In genomic region chr2:85063981-85064599, GRCh38 we compare ENCODE assay signal across 15 cellular contexts.
DNase-seq lines count a peak whose midpoint lies in the region; ATAC-seq lines count a peak whose summit lies in the region.
"Had no signal": no experiment of that assay in that cellular context is flagged by ENCODE, and none has a peak within 500 bp of the region (broad histone marks: within the 10 kb centered on the region; RNA-seq: fewer than 3 reads in every experiment).

No MANE protein-coding gene starts in this region.

- H3K4me3 Mint-ChIP-seq in activated naive CD8-positive, alpha-beta T cell treated with anti-CD3 and anti-CD28 coated beads, Interleukin-2, amount 50 U/mL, for 24 hours: no peak overlapping the region
- no peak overlapping the region for H3K4me3 Mint-ChIP-seq in activated naive CD8-positive, alpha-beta T cell treated with anti-CD3 and anti-CD28 coated beads for 36 hours
- H3K4me3 Mint-ChIP-seq: CD4-positive, alpha-beta T cell had no signal

- peaks cover 13% of the 10 kb centered on the region for H3K27me3 Mint-ChIP-seq in activated naive CD8-positive, alpha-beta T cell treated with anti-CD3 and anti-CD28 coated beads, Interleukin-2, amount 50 U/mL, for 24 hours
- peaks cover 22% of the 10 kb centered on the region for H3K27me3 Mint-ChIP-seq in activated naive CD8-positive, alpha-beta T cell treated with anti-CD3 and anti-CD28 coated beads for 36 hours

- DNase-seq in activated naive CD8-positive, alpha-beta T cell treated with anti-CD3 and anti-CD28 coated beads, Interleukin-2, amount 50 U/mL, for 24 hours: no peak
- no peak for DNase-seq in activated naive CD8-positive, alpha-beta T cell treated with anti-CD3 and anti-CD28 coated beads for 36 hours
- DNase-seq in fibroblast of gingiva (ENCODE audit: low read depth) (peak; percentile 23), left colon (no peak), NCI-H1105 treated with DMSO at 0.1 percent for 48 hours (lab: John Stamatoyannopoulos, UW) (no peak), HUDEP-2 (lab: John Stamatoyannopoulos, UW; ENCODE audit: unreplicated experiment in 76 of 76) (no peak)
- DNase-seq: 8988T; Calu3; CD4-positive, alpha-beta T cell; DMS 273 treated with DMSO at 0.1 percent for 48 hours; DMS79; EL; HCEC 1CT had no signal

- H3K27ac Mint-ChIP-seq in activated naive CD8-positive, alpha-beta T cell treated with anti-CD3 and anti-CD28 coated beads, Interleukin-2, amount 50 U/mL, for 24 hours: peak overlapping the region; percentile 38
- H3K27ac Mint-ChIP-seq in activated naive CD8-positive, alpha-beta T cell treated with anti-CD3 and anti-CD28 coated beads for 36 hours: no peak overlapping the region
- H3K27ac Mint-ChIP-seq: CD4-positive, alpha-beta T cell had no signal

- no peak for ATAC-seq in activated naive CD8-positive, alpha-beta T cell treated with anti-CD3 and anti-CD28 coated beads, Interleukin-2, amount 50 U/mL, for 24 hours
- peak; percentile 45 for ATAC-seq in left colon
- ATAC-seq in HG02852 (IDR thresholded peaks at IDR 0.05; ENCODE audit: unreplicated experiment): no peak
- ATAC-seq: HepG2 had no signal

- peaks cover 1% of the 10 kb centered on the region for H3K4me1 Mint-ChIP-seq in activated naive CD8-positive, alpha-beta T cell treated with anti-CD3 and anti-CD28 coated beads, Interleukin-2, amount 50 U/mL, for 24 hours
- peaks cover 9% of the 10 kb centered on the region for H3K4me1 Mint-ChIP-seq in activated naive CD8-positive, alpha-beta T cell treated with anti-CD3 and anti-CD28 coated beads for 36 hours

- intact Hi-C loops in left colon (cut with DNase I, micrococcal nuclease): loop anchor here in 1 of 2 donors (10.0 kb wide), 1 partner anchor 221 kb away; no protein-coding TSS in a partner anchor

- no peaks in the 10 kb centered on the region for H3K36me3 Mint-ChIP-seq in activated naive CD8-positive, alpha-beta T cell treated with anti-CD3 and anti-CD28 coated beads, Interleukin-2, amount 50 U/mL, for 24 hours (ENCODE audit: low read depth)
- no peaks in the 10 kb centered on the region for H3K36me3 Mint-ChIP-seq in activated naive CD8-positive, alpha-beta T cell treated with anti-CD3 and anti-CD28 coated beads for 36 hours

- H3K9me3 Mint-ChIP-seq in activated naive CD8-positive, alpha-beta T cell treated with anti-CD3 and anti-CD28 coated beads, Interleukin-2, amount 50 U/mL, for 24 hours: no peaks in the 10 kb centered on the region
- no peaks in the 10 kb centered on the region for H3K9me3 Mint-ChIP-seq in activated naive CD8-positive, alpha-beta T cell treated with anti-CD3 and anti-CD28 coated beads for 36 hours
- H3K9me3 Mint-ChIP-seq: CD4-positive, alpha-beta T cell had no signal
